Comparison of ENCODE assay signal across 1 cellular context in genomic region chr17:44587339-44587738, GRCh38.
A peak's percentile ranks its signal among the peaks of the same experiment; 100 is the strongest.
TF ChIP-seq lines count a peak whose summit lies in the region.

No MANE protein-coding gene starts in this region.

TF ChIP-seq in SK-N-SH, 30 proteins besides CTCF, POLR2A, EP300 and RAD21 (continued from another document):
- peak; percentile 66; the same call in 1 of the 2 replicates for TF ChIP-seq MAX (IDR thresholded peaks at IDR 0.05; ENCODE audit: low read depth)
- TF ChIP-seq, protein P1, sequence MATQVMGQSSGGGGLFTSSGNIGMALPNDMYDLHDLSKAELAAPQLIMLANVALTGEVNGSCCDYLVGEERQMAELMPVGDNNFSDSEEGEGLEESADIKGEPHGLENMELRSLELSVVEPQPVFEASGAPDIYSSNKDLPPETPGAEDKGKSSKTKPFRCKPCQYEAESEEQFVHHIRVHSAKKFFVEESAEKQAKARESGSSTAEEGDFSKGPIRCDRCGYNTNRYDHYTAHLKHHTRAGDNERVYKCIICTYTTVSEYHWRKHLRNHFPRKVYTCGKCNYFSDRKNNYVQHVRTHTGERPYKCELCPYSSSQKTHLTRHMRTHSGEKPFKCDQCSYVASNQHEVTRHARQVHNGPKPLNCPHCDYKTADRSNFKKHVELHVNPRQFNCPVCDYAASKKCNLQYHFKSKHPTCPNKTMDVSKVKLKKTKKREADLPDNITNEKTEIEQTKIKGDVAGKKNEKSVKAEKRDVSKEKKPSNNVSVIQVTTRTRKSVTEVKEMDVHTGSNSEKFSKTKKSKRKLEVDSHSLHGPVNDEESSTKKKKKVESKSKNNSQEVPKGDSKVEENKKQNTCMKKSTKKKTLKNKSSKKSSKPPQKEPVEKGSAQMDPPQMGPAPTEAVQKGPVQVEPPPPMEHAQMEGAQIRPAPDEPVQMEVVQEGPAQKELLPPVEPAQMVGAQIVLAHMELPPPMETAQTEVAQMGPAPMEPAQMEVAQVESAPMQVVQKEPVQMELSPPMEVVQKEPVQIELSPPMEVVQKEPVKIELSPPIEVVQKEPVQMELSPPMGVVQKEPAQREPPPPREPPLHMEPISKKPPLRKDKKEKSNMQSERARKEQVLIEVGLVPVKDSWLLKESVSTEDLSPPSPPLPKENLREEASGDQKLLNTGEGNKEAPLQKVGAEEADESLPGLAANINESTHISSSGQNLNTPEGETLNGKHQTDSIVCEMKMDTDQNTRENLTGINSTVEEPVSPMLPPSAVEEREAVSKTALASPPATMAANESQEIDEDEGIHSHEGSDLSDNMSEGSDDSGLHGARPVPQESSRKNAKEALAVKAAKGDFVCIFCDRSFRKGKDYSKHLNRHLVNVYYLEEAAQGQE (IDR thresholded peaks at IDR 0.05; ENCODE audit: low read depth, low read length), result 0 out of 2 replicates have a peak, but pooled peaks have one; percentile 35
